ENCODE assay signal across 8 cellular contexts in genomic region chr15:101121511-101122090, GRCh38.
A peak's percentile ranks its signal among the peaks of the same experiment; 100 is the strongest.
DNase-seq lines count a peak whose midpoint lies in the region; ATAC-seq and TF ChIP-seq lines count a peak whose summit lies in the region.

No MANE protein-coding gene starts in this region.

- peaks cover 22% of the 10 kb centered on the region for H3K4me1 ChIP-seq in upper lobe of right lung

- peaks cover 15% of the 10 kb centered on the region for H3K36me3 Mint-ChIP-seq in activated CD8-positive, alpha-beta memory T cell treated with anti-CD3 and anti-CD28 coated beads, Interleukin-2, amount 10 ng/mL, durations not matched to agents 7 days and 5 days
- no peaks in the 10 kb centered on the region for H3K36me3 Mint-ChIP-seq in nephron progenitor cell (ENCODE audit: low read depth)

- no peaks in the 10 kb centered on the region for H3K27me3 ChIP-seq in upper lobe of right lung

- H3K9me3 Mint-ChIP-seq in activated CD8-positive, alpha-beta memory T cell treated with anti-CD3 and anti-CD28 coated beads, Interleukin-2, amount 10 ng/mL, durations not matched to agents 7 days and 5 days (ENCODE audit: low read depth): no peaks in the 10 kb centered on the region
- H3K9me3 Mint-ChIP-seq in nephron progenitor cell: no peaks in the 10 kb centered on the region

- ATAC-seq in GM19467 (IDR thresholded peaks at IDR 0.05; ENCODE audit: unreplicated experiment) (peak; percentile 74), upper lobe of right lung (peak; percentile 90)
- ATAC-seq in activated CD8-positive, alpha-beta memory T cell treated with anti-CD3 and anti-CD28 coated beads, Interleukin-2, amount 10 ng/mL, durations not matched to agents 7 days and 5 days: no peak

- peak overlapping the region; percentile 39 for H3K27ac Mint-ChIP-seq in activated CD8-positive, alpha-beta memory T cell treated with anti-CD3 and anti-CD28 coated beads, Interleukin-2, amount 10 ng/mL, durations not matched to agents 7 days and 5 days
- peak overlapping the region; percentile 23 for H3K27ac Mint-ChIP-seq in nephron progenitor cell

- peaks cover 47% of the 10 kb centered on the region for H3K4me1 Mint-ChIP-seq in activated CD8-positive, alpha-beta memory T cell treated with anti-CD3 and anti-CD28 coated beads, Interleukin-2, amount 10 ng/mL, durations not matched to agents 7 days and 5 days
- H3K4me1 Mint-ChIP-seq in nephron progenitor cell: peaks cover 55% of the 10 kb centered on the region

- peak overlapping the region; percentile 52 for H3K4me3 ChIP-seq in fibroblast of the aortic adventitia (ENCODE audit: low read depth, low read length)
- peak overlapping the region; percentile 38 for H3K4me3 ChIP-seq in upper lobe of right lung

- no peak overlapping the region for H3K4me3 Mint-ChIP-seq in activated CD8-positive, alpha-beta memory T cell treated with anti-CD3 and anti-CD28 coated beads, Interleukin-2, amount 10 ng/mL, durations not matched to agents 7 days and 5 days
- no peak overlapping the region for H3K4me3 Mint-ChIP-seq in nephron progenitor cell

- TF ChIP-seq CTCF in AG09319 (IDR thresholded peaks at IDR 0.05; ENCODE audit: low read depth, low read length): peak; percentile 55
- peak; percentile 39 for TF ChIP-seq CTCF in fibroblast of the aortic adventitia (IDR thresholded peaks at IDR 0.05; ENCODE audit: insufficient read depth, low read length)
- no peak for TF ChIP-seq CTCF in nephron progenitor cell (IDR thresholded peaks at IDR 0.05)
- peak; percentile 33 for TF ChIP-seq CTCF in upper lobe of right lung (IDR thresholded peaks at IDR 0.05)

- H3K9me3 ChIP-seq in upper lobe of right lung: no peaks in the 10 kb centered on the region

- CTCF ChIA-PET in activated CD8-positive, alpha-beta memory T cell treated with anti-CD3 and anti-CD28 coated beads, Interleukin-2, amount 10 ng/mL, durations not matched to agents 7 days and 5 days (lab: Charles Lee): interaction anchor here (0.9 to 3.1 kb wide), 2 partner anchors 31 to 114 kb away, joined by 7 to 10 read pairs; no protein-coding TSS in a partner anchor

- intact Hi-C loops in upper lobe of right lung (cut with DNase I): no loop called here

- no peaks in the 10 kb centered on the region for H3K27me3 Mint-ChIP-seq in activated CD8-positive, alpha-beta memory T cell treated with anti-CD3 and anti-CD28 coated beads, Interleukin-2, amount 10 ng/mL, durations not matched to agents 7 days and 5 days
- no peaks in the 10 kb centered on the region for H3K27me3 Mint-ChIP-seq in nephron progenitor cell (ENCODE audit: low read depth, poor library complexity)

- H3K36me3 ChIP-seq in upper lobe of right lung: no peaks in the 10 kb centered on the region

- peak overlapping the region; percentile 76 for H3K27ac ChIP-seq in upper lobe of right lung

- DNase-seq in AG09319 (ENCODE audit: extremely low read depth, low read depth): peak; percentile 37
- peak; percentile 66 to 75 for DNase-seq in Kasumi-1 (lab: John Stamatoyannopoulos, UW)
- no peak for DNase-seq in activated CD8-positive, alpha-beta memory T cell treated with anti-CD3 and anti-CD28 coated beads, Interleukin-2, amount 10 ng/mL, durations not matched to agents 7 days and 5 days
- peak; percentile 59 for DNase-seq in fibroblast of the aortic adventitia (ENCODE audit: low read depth)
- peak; percentile 69 for DNase-seq in nephron progenitor cell
- peak; percentile 85 for DNase-seq in upper lobe of right lung
- no peak for DNase-seq in NCI-H1048 (lab: John Stamatoyannopoulos, UW)

Comparison
In these comparisons a context has a peak if more than half of its experiments do, and no peak if none do; other contexts are left out.
1. DNase-seq: peak in AG09319 (single experiment), Kasumi-1 (2 of 2), fibroblast of the aortic adventitia (single experiment), nephron progenitor cell (single experiment) and upper lobe of right lung (single experiment); none in activated CD8-positive, alpha-beta memory T cell treated with anti-CD3 and anti-CD28 coated beads, Interleukin-2, amount 10 ng/mL, durations not matched to agents 7 days and 5 days (single experiment) and NCI-H1048 (single experiment).